Comparison of ENCODE assay signal across 16 cellular contexts in the genomic region with DNA sequence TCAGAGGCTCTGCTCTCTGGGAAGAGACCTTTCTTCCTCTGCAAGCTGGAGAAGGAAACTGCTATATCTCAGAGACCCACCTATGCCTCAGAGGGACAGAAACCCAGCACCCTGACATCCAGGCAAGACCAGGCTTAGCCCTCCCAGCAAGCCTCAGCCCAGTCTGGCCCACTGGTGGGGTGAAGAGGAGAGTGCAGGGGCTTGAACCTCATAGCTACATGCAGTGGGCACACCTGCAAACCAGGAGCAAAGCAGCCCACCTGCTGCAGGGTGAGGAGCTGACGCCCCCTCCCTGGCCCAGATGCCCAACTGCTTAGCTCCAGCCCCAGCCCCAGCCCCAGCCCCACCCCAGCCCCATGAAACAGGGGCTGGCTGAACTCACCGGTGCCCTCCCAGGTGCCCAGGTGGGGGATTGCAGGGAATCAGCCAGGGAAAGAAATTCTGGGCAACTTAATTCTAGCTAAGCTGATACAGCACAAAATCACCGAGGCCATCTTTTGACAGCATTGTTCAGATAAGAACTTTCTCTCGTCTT.
A peak's percentile ranks its signal among the peaks of the same experiment; 100 is the strongest.
DNase-seq lines count a peak whose midpoint lies in the region; ATAC-seq and TF ChIP-seq lines count a peak whose summit lies in the region.
"Had no signal": no experiment of that assay in that cellular context is flagged by ENCODE, and none has a peak within 500 bp of the region (broad histone marks: within the 10 kb centered on the region; RNA-seq: fewer than 3 reads in every experiment).

No MANE protein-coding gene starts in this region.

- no peak overlapping the region for H2AK5ac ChIP-seq in neuronal stem cell (ENCODE audit: low read depth, low read length)

- H3K27me3 Mint-ChIP-seq in endodermal cell (ENCODE audit: insufficient read depth) = peaks cover 7% of the 10 kb centered on the region
- peaks cover 10% of the 10 kb centered on the region for H3K27me3 Mint-ChIP-seq in activated T-helper 17 cell treated with anti-CD3 and anti-CD28 coated beads, Interleukin-2, amount 50 U/mL, for 72 hours

- intact Hi-C loops in Panc1 (cut with micrococcal nuclease; ENCODE audit: unreplicated experiment) = no loop called here

- in situ Hi-C loops in Panc1 (cut with HindIII; ENCODE audit: low pct_unique_long_range_greater_than_20kb, low sequenced_read_pairs) = no loop called here

- 82 to 88% methylated on average over 4 of the region's 4 CpGs for WGBS in endodermal cell (ENCODE audit: insufficient coverage in 1 of 2, insufficient read length in 1 of 2), 2 experiments
- WGBS in neuronal stem cell (ENCODE audit: extremely low coverage in 2 of 2, insufficient read length in 2 of 2, insufficient replicate concordance in 1 of 2), 2 donors = no CpG with 5 or more reads among the region's 4 CpGs

- no peak overlapping the region for H4K8ac ChIP-seq in neuronal stem cell (ENCODE audit: low read depth, low read length)

- H3K9me3 ChIP-seq in Panc1 (ENCODE audit: control insufficient read depth, insufficient read depth, low read depth, low read length) (peaks cover 5% of the 10 kb centered on the region; the same call in 1 of the 2 replicates), endodermal cell (ENCODE audit: control insufficient read depth, low read length) (no peaks in the 10 kb centered on the region), neuronal stem cell (replicated peaks in 1 of 2; ENCODE audit: control insufficient read depth in 2 of 2, insufficient read depth in 1 of 2, low read depth in 1 of 2, low read length in 2 of 2) (no peaks in the 10 kb centered on the region)

- H3K27ac ChIP-seq in Panc1 (ENCODE audit: low read length) (no peak overlapping the region), endodermal cell (ENCODE audit: low read depth, low read length) (no peak overlapping the region), neuronal stem cell (replicated peaks; ENCODE audit: low read length) (no peak overlapping the region)
- H3K27ac ChIP-seq: BLaER1 treated with 17β-estradiol and CSF1 and Interleukin-3, amounts not matched to agents 10 nM and 100 nM had no signal

- no peaks in the 10 kb centered on the region for H3K79me1 ChIP-seq in neuronal stem cell (ENCODE audit: low read depth, low read length)

- no peak overlapping the region for H4K91ac ChIP-seq in neuronal stem cell (ENCODE audit: low read depth, low read length, poor library complexity)

- no peak overlapping the region for H3K4me2 ChIP-seq in neuronal stem cell (ENCODE audit: insufficient read depth, low read length, poor library complexity, severe bottlenecking)
- H3K4me2 ChIP-seq: BLaER1 treated with 17β-estradiol and CSF1 and Interleukin-3, amounts not matched to agents 10 nM and 100 nM; GM23338 had no signal

- CTCF ChIA-PET in Panc1 (lab: Charles Lee) = no interaction called here

- H3K4ac ChIP-seq in neuronal stem cell (ENCODE audit: low read length) = no peak overlapping the region

- no peak overlapping the region for H2BK120ac ChIP-seq in neuronal stem cell (ENCODE audit: low read depth, low read length)

- peak overlapping the region; percentile 49 for H3K18ac ChIP-seq in neuronal stem cell (ENCODE audit: low read length)

- peaks cover 4% of the 10 kb centered on the region for H3K36me3 Mint-ChIP-seq in endodermal cell (ENCODE audit: low read depth)
- no peaks in the 10 kb centered on the region for H3K36me3 Mint-ChIP-seq in stimulated activated effector memory CD8-positive, alpha-beta T cell treated with anti-CD3 and anti-CD28 coated beads, Interleukin-12 subunit alpha, Interleukin-12 subunit beta, amount 100 ng/mL, for 72 hours
- no peaks in the 10 kb centered on the region for H3K36me3 Mint-ChIP-seq in activated T-helper 17 cell treated with anti-CD3 and anti-CD28 coated beads, Interleukin-2, amount 50 U/mL, for 72 hours (ENCODE audit: low read depth)
- H3K36me3 Mint-ChIP-seq: CD8-positive, alpha-beta T cell had no signal

- H3K23ac ChIP-seq in neuronal stem cell (ENCODE audit: low read depth, low read length, poor library complexity) = no peak overlapping the region

- POLR2A ChIA-PET in Panc1 (lab: Charles Lee) = no interaction called here

- BruUV-seq in Panc1 (replicated peaks; lab: Mats Ljungman, UMichigan) = no TSS peak

- H3K9ac ChIP-seq in endodermal cell (ENCODE audit: extremely low read depth, low read length, poor library complexity, severe bottlenecking) (no peak overlapping the region), neuronal stem cell (ENCODE audit: low read depth, low read length, poor library complexity) (no peak overlapping the region)
- H3K9ac ChIP-seq: BLaER1 treated with 17β-estradiol and CSF1 and Interleukin-3, amounts not matched to agents 10 nM and 100 nM had no signal

- H3K9me3 Mint-ChIP-seq in endodermal cell = peaks cover 8% of the 10 kb centered on the region
- H3K9me3 Mint-ChIP-seq in stimulated activated effector memory CD8-positive, alpha-beta T cell treated with anti-CD3 and anti-CD28 coated beads, Interleukin-12 subunit alpha, Interleukin-12 subunit beta, amount 100 ng/mL, for 72 hours = no peaks in the 10 kb centered on the region
- no peaks in the 10 kb centered on the region for H3K9me3 Mint-ChIP-seq in activated T-helper 17 cell treated with anti-CD3 and anti-CD28 coated beads, Interleukin-2, amount 50 U/mL, for 72 hours

- ATAC-seq in Panc1 (peak; percentile 69), HG03135 (IDR thresholded peaks at IDR 0.05; ENCODE audit: unreplicated experiment) (no peak)
- ATAC-seq in stimulated activated effector memory CD8-positive, alpha-beta T cell treated with anti-CD3 and anti-CD28 coated beads, Interleukin-12 subunit alpha, Interleukin-12 subunit beta, amount 100 ng/mL, for 72 hours = peak; percentile 28
- no peak for ATAC-seq in activated T-helper 17 cell treated with anti-CD3 and anti-CD28 coated beads, Interleukin-2, amount 50 U/mL, for 72 hours (replicated peaks)
- ATAC-seq: CD8-positive, alpha-beta T cell; GM23338 had no signal

- H3K36me3 ChIP-seq in Panc1 (ENCODE audit: control insufficient read depth, insufficient read depth, low read length) (no peaks in the 10 kb centered on the region), endodermal cell (ENCODE audit: control insufficient read depth, insufficient read depth, low read length) (no peaks in the 10 kb centered on the region), neuronal stem cell (replicated peaks in 1 of 2; ENCODE audit: control insufficient read depth in 2 of 2, insufficient read depth in 2 of 2, low read length in 2 of 2) (no peaks in the 10 kb centered on the region)
- H3K36me3 ChIP-seq: BLaER1 treated with 17β-estradiol and CSF1 and Interleukin-3, amounts not matched to agents 10 nM and 100 nM had no signal

- no peak overlapping the region for H2BK15ac ChIP-seq in neuronal stem cell (ENCODE audit: low read length)

- DNase-seq in Panc1 (ENCODE audit: low read depth, low spot score) (no peak), endodermal cell (peak; percentile 41), neuronal stem cell (ENCODE audit: low spot score) (no peak), NCI-H128 (lab: John Stamatoyannopoulos, UW; ENCODE audit: unreplicated experiment) (no peak)
- DNase-seq in stimulated activated effector memory CD8-positive, alpha-beta T cell treated with anti-CD3 and anti-CD28 coated beads, Interleukin-12 subunit alpha, Interleukin-12 subunit beta, amount 100 ng/mL, for 72 hours (ENCODE audit: low spot score in 2 of 2) = no peak
- no peak for DNase-seq in activated effector memory CD4-positive, alpha-beta T cell treated with anti-CD3 and anti-CD28 coated beads, Interleukin-2, amount 50 U/mL, for 16 hours
- DNase-seq: Calu3; CD8-positive, alpha-beta T cell; DMS79 treated with DMSO at 0.1 percent for 48 hours; GF-D8; HCEC 1CT had no signal

- H3K4me1 ChIP-seq in Panc1 (ENCODE audit: control insufficient read depth, insufficient read depth, low read length) (no peaks in the 10 kb centered on the region), endodermal cell (ENCODE audit: control insufficient read depth, insufficient read depth, low read length) (no peaks in the 10 kb centered on the region), neuronal stem cell (ENCODE audit: control insufficient read depth in 2 of 2, insufficient read depth in 1 of 2, low read depth in 1 of 2, low read length in 2 of 2) (no peaks in the 10 kb centered on the region)
- H3K4me1 ChIP-seq: BLaER1 treated with 17β-estradiol and CSF1 and Interleukin-3, amounts not matched to agents 10 nM and 100 nM had no signal

- no peak overlapping the region for H2AFZ ChIP-seq in neuronal stem cell (ENCODE audit: low read length)
- H2AFZ ChIP-seq: GM23338 had no signal

- H3K27me3 ChIP-seq in Panc1 (ENCODE audit: control insufficient read depth, insufficient read depth, low read length) = peaks cover 17% of the 10 kb centered on the region
- no peaks in the 10 kb centered on the region for H3K27me3 ChIP-seq in endodermal cell (ENCODE audit: control insufficient read depth, insufficient read depth, low read length, poor library complexity, severe bottlenecking)
- no peaks in the 10 kb centered on the region for H3K27me3 ChIP-seq in neuronal stem cell (ENCODE audit: control insufficient read depth in 3 of 3, insufficient read depth in 3 of 3, low read depth in 1 of 3, low read length in 3 of 3)
- H3K27me3 ChIP-seq: BLaER1 treated with 17β-estradiol and CSF1 and Interleukin-3, amounts not matched to agents 10 nM and 100 nM had no signal

- H3K4me3 ChIP-seq in Panc1 (ENCODE audit: low read depth in 2 of 2, low read length in 2 of 2) (no peak overlapping the region), endodermal cell (ENCODE audit: low read length) (no peak overlapping the region), neuronal stem cell (ENCODE audit: low read length in 2 of 2) (no peak overlapping the region)
- H3K4me3 ChIP-seq: BLaER1 treated with 17β-estradiol and CSF1 and Interleukin-3, amounts not matched to agents 10 nM and 100 nM; GM23338 had no signal

- no peak overlapping the region for H3K4me3 Mint-ChIP-seq in endodermal cell
- H3K4me3 Mint-ChIP-seq in stimulated activated effector memory CD8-positive, alpha-beta T cell treated with anti-CD3 and anti-CD28 coated beads, Interleukin-12 subunit alpha, Interleukin-12 subunit beta, amount 100 ng/mL, for 72 hours = no peak overlapping the region
- no peak overlapping the region for H3K4me3 Mint-ChIP-seq in activated T-helper 17 cell treated with anti-CD3 and anti-CD28 coated beads, Interleukin-2, amount 50 U/mL, for 72 hours
- H3K4me3 Mint-ChIP-seq: B cell; CD8-positive, alpha-beta T cell; GM23338 had no signal

- no peak overlapping the region for H2BK12ac ChIP-seq in neuronal stem cell (ENCODE audit: low read length)

- H3K27ac Mint-ChIP-seq in endodermal cell = no peak overlapping the region
- no peak overlapping the region for H3K27ac Mint-ChIP-seq in stimulated activated effector memory CD8-positive, alpha-beta T cell treated with anti-CD3 and anti-CD28 coated beads, Interleukin-12 subunit alpha, Interleukin-12 subunit beta, amount 100 ng/mL, for 72 hours
- H3K27ac Mint-ChIP-seq in activated T-helper 17 cell treated with anti-CD3 and anti-CD28 coated beads, Interleukin-2, amount 50 U/mL, for 72 hours = no peak overlapping the region
- H3K27ac Mint-ChIP-seq: B cell; CD8-positive, alpha-beta T cell; GM23338 had no signal

- TF ChIP-seq CTCF in Panc1 (IDR thresholded peaks at IDR 0.05) (no peak), endodermal cell (conservative IDR thresholded peaks at IDR 0.05) (no peak)

- H2BK5ac ChIP-seq in neuronal stem cell (ENCODE audit: low read length) = no peak overlapping the region

- no peak overlapping the region for H3K14ac ChIP-seq in neuronal stem cell (ENCODE audit: low read length)

- H3K4me1 Mint-ChIP-seq in endodermal cell = no peaks in the 10 kb centered on the region
- no peaks in the 10 kb centered on the region for H3K4me1 Mint-ChIP-seq in stimulated activated effector memory CD8-positive, alpha-beta T cell treated with anti-CD3 and anti-CD28 coated beads, Interleukin-12 subunit alpha, Interleukin-12 subunit beta, amount 100 ng/mL, for 72 hours
- H3K4me1 Mint-ChIP-seq in activated T-helper 17 cell treated with anti-CD3 and anti-CD28 coated beads, Interleukin-2, amount 50 U/mL, for 72 hours = no peaks in the 10 kb centered on the region
- H3K4me1 Mint-ChIP-seq: B cell, GM23338 had no signal

Comparison
In these comparisons a context has a peak if more than half of its experiments do, and no peak if none do; other contexts are left out.
1. ATAC-seq: peak in Panc1 (single experiment) and stimulated activated effector memory CD8-positive, alpha-beta T cell treated with anti-CD3 and anti-CD28 coated beads, Interleukin-12 subunit alpha, Interleukin-12 subunit beta, amount 100 ng/mL, for 72 hours (single experiment); none in HG03135 (single experiment) and activated T-helper 17 cell treated with anti-CD3 and anti-CD28 coated beads, Interleukin-2, amount 50 U/mL, for 72 hours (single experiment).